22 cellular contexts compared by ENCODE assay signal in the genomic region with DNA sequence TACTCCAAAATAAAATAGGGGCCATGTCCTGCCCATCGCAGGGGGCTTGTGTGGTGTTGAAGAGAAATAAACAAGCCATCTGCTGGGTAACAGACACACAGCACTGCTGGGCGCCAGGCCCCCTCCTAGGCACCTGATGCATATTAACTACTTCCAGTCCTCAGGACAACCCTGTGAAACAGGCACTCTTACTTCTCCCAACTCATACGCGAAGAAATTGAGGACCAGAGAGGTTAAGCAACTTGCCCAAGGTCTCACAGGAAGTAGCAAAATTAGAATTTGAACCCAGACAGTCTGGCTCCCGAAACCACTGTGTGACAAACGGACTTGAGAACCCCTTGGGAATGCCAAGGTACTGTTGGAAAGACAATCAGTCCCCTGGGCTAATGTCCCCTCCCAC. TPM values are rescaled to one million over a fixed set of nuclear protein-coding genes. Genes with fewer than 3 reads are reported as not detected.
DNase-seq lines count a peak whose midpoint lies in the region; ATAC-seq and TF ChIP-seq lines count a peak whose summit lies in the region.
"Had no signal": no experiment of that assay in that cellular context is flagged by ENCODE, and none has a peak within 500 bp of the region (broad histone marks: within the 10 kb centered on the region; RNA-seq: fewer than 3 reads in every experiment).

No MANE protein-coding gene starts in this region.

- H2BK120ac ChIP-seq in mesenchymal stem cell (ENCODE audit: low read depth, low read length): no peak overlapping the region

- 0 out of 2 replicates have a peak overlapping the region, but pooled peaks have one; percentile 20 for H3K4me2 ChIP-seq in SK-N-SH
- 0 out of 2 replicates have a peak overlapping the region, but pooled peaks have one; percentile 22 for H3K4me2 ChIP-seq in PC-3 (ENCODE audit: low read length)
- H3K4me2 ChIP-seq in mesenchymal stem cell (ENCODE audit: low read length, poor library complexity, severe bottlenecking): no peak overlapping the region

- intact Hi-C loops in PC-3 (cut with micrococcal nuclease): no loop called here

- ATAC-seq in SK-N-SH treated with all-trans-retinoic acid at 6 μM for 48 hours (no peak), PC-3 (no peak), GM21423 (IDR thresholded peaks at IDR 0.05; ENCODE audit: unreplicated experiment) (no peak)
- ATAC-seq: Right ventricle myocardium inferior had no signal

- no peak overlapping the region for H3K18ac ChIP-seq in mesenchymal stem cell (ENCODE audit: low read depth in 1 of 2, low read length in 2 of 2)

- H3F3A ChIP-seq in SK-N-SH (replicated peaks; ENCODE audit: insufficient read depth) (peaks cover 11% of the 10 kb centered on the region), PC-3 (ENCODE audit: low read length, unreplicated experiment) (no peaks in the 10 kb centered on the region)

- H2AK5ac ChIP-seq in mesenchymal stem cell (ENCODE audit: low read length, severe bottlenecking): peak overlapping the region; percentile 77

- H3K27ac ChIP-seq in SK-N-SH (ENCODE audit: low read depth in 2 of 2, low read length in 1 of 2) (no peak overlapping the region), PC-3 (ENCODE audit: low read length) (no peak overlapping the region), mesenchymal stem cell (ENCODE audit: low read length, poor library complexity, severe bottlenecking) (no peak overlapping the region)
- H3K27ac ChIP-seq: 22Rv1, C4-2B, SJSA1 had no signal

- H4K20me1 ChIP-seq in SK-N-SH (ENCODE audit: insufficient read depth) (no peaks in the 10 kb centered on the region), PC-3 (ENCODE audit: low read length) (no peaks in the 10 kb centered on the region)

- H3K4me3 ChIP-seq in SK-N-SH (ENCODE audit: low read depth in 2 of 2, low read length in 1 of 2) (no peak overlapping the region), PC-3 (ENCODE audit: low read length) (no peak overlapping the region), mesenchymal stem cell (ENCODE audit: insufficient read depth in 1 of 2, low read depth in 1 of 2, low read length in 2 of 2) (no peak overlapping the region)
- H3K4me3 ChIP-seq: SJSA1 had no signal

- no peak for TF ChIP-seq CTCF in SK-N-SH (IDR thresholded peaks at IDR 0.05)
- no peak for TF ChIP-seq CTCF in PC-3 (conservative IDR thresholded peaks at IDR 0.05; ENCODE audit: low read depth, low read length)

- H3K79me1 ChIP-seq in mesenchymal stem cell (replicated peaks; ENCODE audit: low read length, poor library complexity, severe bottlenecking): peaks cover 9% of the 10 kb centered on the region

- DNase-seq in SK-N-SH: peak; percentile 3
- no peak for DNase-seq in PC-3
- DNase-seq in mesenchymal stem cell: no peak
- no peak for DNase-seq in NCI-H187 treated with DMSO at 0.1 percent for 48 hours (lab: John Stamatoyannopoulos, UW)
- DNase-seq: Calu3; CD8-positive, alpha-beta memory T cell; DMS153; Karpas-422; MV-4-11; NCI-H1105 treated with DMSO at 0.1 percent for 48 hours; NCI-H2081; NCI-H2171; NCI-H524 treated with DMSO at 0.1 percent for 48 hours; OCI-M1 had no signal

- whole genome bisulfite sequencing in SK-N-SH (ENCODE audit: low lambda C conversion rate): 71% methylated on average over 6 of the region's 6 CpGs
- 71% methylated on average over 6 of the region's 6 CpGs for WGBS in mesenchymal stem cell

- H3K79me2 ChIP-seq in SK-N-SH (ENCODE audit: insufficient read depth) (peaks cover 45% of the 10 kb centered on the region), PC-3 (ENCODE audit: low read length) (no peaks in the 10 kb centered on the region)

- CTCF ChIA-PET in SK-N-SH (lab: Yijun Ruan, JAX): interaction anchor here (1.6 kb wide), 1 partner anchor 66 kb away, joined by 4 read pairs; no protein-coding TSS in a partner anchor
- CTCF ChIA-PET in PC-3 (lab: Charles Lee): no interaction called here

- H2BK5ac ChIP-seq in mesenchymal stem cell (ENCODE audit: low read depth, low read length, poor library complexity, severe bottlenecking): no peak overlapping the region

- H3K27me3 ChIP-seq in SK-N-SH (ENCODE audit: insufficient read depth) (no peaks in the 10 kb centered on the region), PC-3 (ENCODE audit: low read length) (no peaks in the 10 kb centered on the region), mesenchymal stem cell (ENCODE audit: control insufficient read depth in 1 of 2, insufficient read depth in 1 of 2, low read length in 2 of 2) (peaks cover 5 to 17% of the 10 kb centered on the region in 2 experiments)

- H3K9me3 ChIP-seq in SK-N-SH: no peaks in the 10 kb centered on the region
- no peaks in the 10 kb centered on the region for H3K9me3 ChIP-seq in PC-3 (ENCODE audit: low read length)
- H3K9me3 ChIP-seq in mesenchymal stem cell (ENCODE audit: control insufficient read depth, low read length): no peaks in the 10 kb centered on the region
- H3K9me3 ChIP-seq: SJSA1 had no signal

- no peak overlapping the region for H4K8ac ChIP-seq in mesenchymal stem cell (ENCODE audit: low read length)

- H3K9me2 ChIP-seq in SK-N-SH (no peaks in the 10 kb centered on the region), PC-3 (replicated peaks; ENCODE audit: low read length) (no peaks in the 10 kb centered on the region)

- no peak overlapping the region for H2BK12ac ChIP-seq in mesenchymal stem cell (ENCODE audit: low read length in 2 of 2)

- TF ChIP-seq EP300 in SK-N-SH (IDR thresholded peaks at IDR 0.05; ENCODE audit: borderline replicate concordance in 1 of 2, low read depth in 1 of 2, low read length in 1 of 2): no peak

- TF ChIP-seq RAD21 in SK-N-SH (IDR thresholded peaks at IDR 0.05; ENCODE audit: low read length): no peak

- no peak overlapping the region for H4K91ac ChIP-seq in mesenchymal stem cell (ENCODE audit: low read length)

- POLR2A ChIA-PET in SK-N-SH (lab: Yijun Ruan, JAX): no interaction called here
- POLR2A ChIA-PET in PC-3 (lab: Charles Lee; ENCODE audit: unreplicated experiment): no interaction called here

- no peaks in the 10 kb centered on the region for H3K36me3 ChIP-seq in SK-N-SH (replicated peaks in 1 of 2; ENCODE audit: control insufficient read depth in 1 of 2, insufficient read depth in 2 of 2, low read length in 1 of 2)
- H3K36me3 ChIP-seq in PC-3 (ENCODE audit: low read depth, low read length): no peaks in the 10 kb centered on the region
- H3K36me3 ChIP-seq in mesenchymal stem cell (ENCODE audit: control insufficient read depth in 1 of 2, insufficient read depth in 2 of 2, low read depth in 1 of 2, low read length in 2 of 2): no peaks in the 10 kb centered on the region
- H3K36me3 ChIP-seq: SJSA1 had no signal

- H2BK15ac ChIP-seq in mesenchymal stem cell (ENCODE audit: low read depth, poor library complexity, severe bottlenecking): no peak overlapping the region

- H3K23ac ChIP-seq in mesenchymal stem cell (ENCODE audit: low read length in 2 of 2): no peak overlapping the region

- BruUV-seq in PC-3 (replicated peaks; lab: Mats Ljungman, UMichigan): no TSS peak

- H3K9ac ChIP-seq in SK-N-SH: no peak overlapping the region
- no peak overlapping the region for H3K9ac ChIP-seq in PC-3 (ENCODE audit: low read length)
- H3K9ac ChIP-seq in mesenchymal stem cell (ENCODE audit: low read length): no peak overlapping the region

- no peak overlapping the region for H2AFZ ChIP-seq in SK-N-SH (ENCODE audit: low read depth)
- H2AFZ ChIP-seq in PC-3 (ENCODE audit: low read length): no peak overlapping the region
- H2AFZ ChIP-seq in mesenchymal stem cell (ENCODE audit: low read depth, low read length): no peak overlapping the region
- H2AFZ ChIP-seq: GM23248 had no signal

- no peak overlapping the region for H3K14ac ChIP-seq in mesenchymal stem cell (ENCODE audit: low read length in 2 of 2)

- H3K4ac ChIP-seq in mesenchymal stem cell (ENCODE audit: low read depth in 1 of 2, low read length in 2 of 2): no peak overlapping the region

- peaks cover 4 to 20% of the 10 kb centered on the region in 2 experiments; a peak in 1 of 4 replicates for H3K4me1 ChIP-seq in SK-N-SH (ENCODE audit: control insufficient read depth in 1 of 2, insufficient read depth in 2 of 2, low read depth in 1 of 2, low read length in 1 of 2)
- peaks cover 7% of the 10 kb centered on the region; the same call in 1 of the 2 replicates for H3K4me1 ChIP-seq in PC-3 (ENCODE audit: insufficient read depth, low read length)
- peaks cover 38% of the 10 kb centered on the region for H3K4me1 ChIP-seq in mesenchymal stem cell (ENCODE audit: control insufficient read depth, insufficient read depth, low read depth, low read length)
- H3K4me1 ChIP-seq: SJSA1 had no signal

TF ChIP-seq in SK-N-SH, 30 proteins besides CTCF, POLR2A, EP300 and RAD21 (continues in another document):
- TF ChIP-seq YY1 (IDR thresholded peaks at IDR 0.05; ENCODE audit: low read depth): no peak
- no peak for TF ChIP-seq TEAD4 (IDR thresholded peaks at IDR 0.05; ENCODE audit: borderline replicate concordance, insufficient read depth)

TF ChIP-seq in SK-N-SH treated with all-trans-retinoic acid at 6 μM for 48 hours, 23 proteins besides CTCF, POLR2A, EP300 and RAD21 (continues in another document):
- TF ChIP-seq TOX (CRISPR knock-in tag; IDR thresholded peaks at IDR 0.05; ENCODE audit: borderline replicate concordance): no peak

RNA-seq across cellular contexts. Expression of a gene that starts 2.8 kb away (rescaled TPM):
- polyA plus RNA-seq in SK-N-SH (2012; rRNA removed): 21.2 and 23.0 TPM in 2 replicates
- 5.1 and 6.2 TPM in 2 replicates for polyA plus RNA-seq in SK-N-SH (2012; cell fraction: cytosol; rRNA removed)
- polyA plus RNA-seq in SK-N-SH (2012; cell fraction: nucleus; rRNA removed): 212 TPM in 2 replicates
- total RNA-seq in PC-3 (2014; rRNA removed): 1.5 and 2.4 TPM in 2 replicates
- polyA plus RNA-seq in mesenchymal stem cell (2013, experiment 1 of 2): 0.47 TPM
- polyA plus RNA-seq in mesenchymal stem cell (2013, experiment 2 of 2): 0.37 TPM

RNA-seq across cellular contexts. Expression of a gene that starts 22.7 kb away (rescaled TPM):
- polyA plus RNA-seq in SK-N-SH (2012; rRNA removed): 12.2 and 12.9 TPM in 2 replicates
- polyA plus RNA-seq in SK-N-SH (2012; cell fraction: cytosol; rRNA removed): 5.6 and 9.0 TPM in 2 replicates
- 19.5 and 19.7 TPM in 2 replicates for polyA plus RNA-seq in SK-N-SH (2012; cell fraction: nucleus; rRNA removed)
- total RNA-seq in PC-3 (2014; rRNA removed): 12.0 and 16.3 TPM in 2 replicates
- polyA plus RNA-seq in mesenchymal stem cell (2013, experiment 1 of 2): 9.2 TPM
- 9.4 TPM for polyA plus RNA-seq in mesenchymal stem cell (2013, experiment 2 of 2)
- polyA plus RNA-seq: CD8-positive, alpha-beta memory T cell; IgD-negative memory B cell had no signal

RNA-seq across cellular contexts. Expression of a gene that starts 25.7 kb away (rescaled TPM):
- polyA plus RNA-seq in SK-N-SH (2012; rRNA removed): 117 TPM in 2 replicates
- polyA plus RNA-seq in SK-N-SH (2012; cell fraction: cytosol; rRNA removed): 77.9 and 88.2 TPM in 2 replicates
- 311 and 328 TPM in 2 replicates for polyA plus RNA-seq in SK-N-SH (2012; cell fraction: nucleus; rRNA removed)
- total RNA-seq in PC-3 (2014; rRNA removed): 27.4 and 36.1 TPM in 2 replicates
- polyA plus RNA-seq in mesenchymal stem cell (2013, experiment 1 of 2): 80.0 TPM
- 81.0 TPM for polyA plus RNA-seq in mesenchymal stem cell (2013, experiment 2 of 2)

RNA-seq across cellular contexts. Expression of a gene that starts 50.1 kb away (rescaled TPM):
- polyA plus RNA-seq in SK-N-SH (2012; rRNA removed): 2.4 and 6.8 TPM in 2 replicates
- 4.2 and 6.8 TPM in 2 replicates for polyA plus RNA-seq in SK-N-SH (2012; cell fraction: cytosol; rRNA removed)
- 18.8 and 24.8 TPM in 2 replicates for polyA plus RNA-seq in SK-N-SH (2012; cell fraction: nucleus; rRNA removed)
- total RNA-seq in PC-3 (2014; rRNA removed): 7.9 and 8.6 TPM in 2 replicates
- 11.7 TPM for polyA plus RNA-seq in mesenchymal stem cell (2013, experiment 1 of 2)
- 10.9 TPM for polyA plus RNA-seq in mesenchymal stem cell (2013, experiment 2 of 2)

RNA-seq across cellular contexts. Expression of a gene that starts 58.8 kb away (rescaled TPM):
- 29.0 and 31.8 TPM in 2 replicates for polyA plus RNA-seq in SK-N-SH (2012; rRNA removed)
- 23.3 and 28.4 TPM in 2 replicates for polyA plus RNA-seq in SK-N-SH (2012; cell fraction: cytosol; rRNA removed)
- polyA plus RNA-seq in SK-N-SH (2012; cell fraction: nucleus; rRNA removed): 32.0 and 34.8 TPM in 2 replicates
- 3.6 and 5.7 TPM in 2 replicates for total RNA-seq in PC-3 (2014; rRNA removed)
- 63.4 TPM for polyA plus RNA-seq in mesenchymal stem cell (2013, experiment 1 of 2)
- 64.8 TPM for polyA plus RNA-seq in mesenchymal stem cell (2013, experiment 2 of 2)
